ENCODE assay signal across 1 cellular context in genomic region chr13:26557393-26558073, GRCh38.
TF ChIP-seq lines count a peak whose summit lies in the region.

TSS of gene WASF3 (plus strand) at chr13:26557683. CDS start at chr13:26642271, 84,588 bp downstream.

TF ChIP-seq in HepG2, 621 proteins besides CTCF, POLR2A, EP300 and RAD21 (continued from another document and continues in another):
- TF ChIP-seq SP1 (IDR thresholded peaks at IDR 0.05): no peak
- TF ChIP-seq SP1 (CRISPR knock-in tag; IDR thresholded peaks at IDR 0.05): 0 out of 2 replicates have a peak, but pooled peaks have one; percentile 27
- TF ChIP-seq PCBP2 (optimal IDR thresholded peaks at IDR 0.05; ENCODE audit: low read depth, low read length, poor library complexity, severe bottlenecking): no peak
- no peak for TF ChIP-seq ZBTB37 (CRISPR knock-in tag; IDR thresholded peaks at IDR 0.05)
- no peak for TF ChIP-seq ZNF30 (CRISPR knock-in tag; IDR thresholded peaks at IDR 0.05)
- TF ChIP-seq POGZ (CRISPR knock-in tag; IDR thresholded peaks at IDR 0.05): 0 out of 2 replicates have a peak, but pooled peaks have one; percentile 43
- no peak for TF ChIP-seq IKZF1 (IDR thresholded peaks at IDR 0.05)
- peak; percentile 91 for TF ChIP-seq SP2 (CRISPR knock-in tag; IDR thresholded peaks at IDR 0.05)
- TF ChIP-seq SUZ12 (IDR thresholded peaks at IDR 0.05; ENCODE audit: low read depth, low read length): no peak
- TF ChIP-seq ZSCAN5A (CRISPR knock-in tag; IDR thresholded peaks at IDR 0.05; ENCODE audit: borderline replicate concordance): no peak
- 0 out of 2 replicates have a peak, but pooled peaks have one; percentile 37 for TF ChIP-seq ESRRA (CRISPR knock-in tag; IDR thresholded peaks at IDR 0.05; ENCODE audit: low read depth)
- TF ChIP-seq KLF6 (CRISPR knock-in tag; IDR thresholded peaks at IDR 0.05): no peak
- peak; percentile 29 for TF ChIP-seq HNRNPLL (IDR thresholded peaks at IDR 0.05; ENCODE audit: low read depth, low read length, poor library complexity, severe bottlenecking)
- peak; percentile 45; the same call in 1 of the 2 replicates for TF ChIP-seq GABPB1 (CRISPR knock-in tag; IDR thresholded peaks at IDR 0.05)
- no peak for TF ChIP-seq LBX2 (CRISPR knock-in tag; IDR thresholded peaks at IDR 0.05; ENCODE audit: borderline replicate concordance)
- TF ChIP-seq ZSCAN21 (CRISPR knock-in tag; IDR thresholded peaks at IDR 0.05; ENCODE audit: borderline replicate concordance): no peak
- TF ChIP-seq RFX3 (CRISPR knock-in tag; IDR thresholded peaks at IDR 0.05): no peak
- no peak for TF ChIP-seq ZNF460 (CRISPR knock-in tag; IDR thresholded peaks at IDR 0.05; ENCODE audit: borderline replicate concordance)
- TF ChIP-seq ZNF672 (CRISPR knock-in tag; IDR thresholded peaks at IDR 0.05): no peak
- TF ChIP-seq ZNF773 (CRISPR knock-in tag; IDR thresholded peaks at IDR 0.05; ENCODE audit: borderline replicate concordance): no peak
- no peak for TF ChIP-seq ZNF543 (CRISPR knock-in tag; IDR thresholded peaks at IDR 0.05)
- no peak for TF ChIP-seq MXD4 (CRISPR knock-in tag; IDR thresholded peaks at IDR 0.05)
- peak; percentile 88 for TF ChIP-seq NFYC (CRISPR knock-in tag; IDR thresholded peaks at IDR 0.05)
- no peak for TF ChIP-seq ZNF446 (CRISPR knock-in tag; IDR thresholded peaks at IDR 0.05)
- no peak for TF ChIP-seq TRIM24 (CRISPR knock-in tag; IDR thresholded peaks at IDR 0.05)
- no peak for TF ChIP-seq NBN (conservative IDR thresholded peaks at IDR 0.05)
- TF ChIP-seq MYC (CRISPR knock-in tag; IDR thresholded peaks at IDR 0.05; ENCODE audit: borderline replicate concordance): 0 out of 2 replicates have a peak, but pooled peaks have one; percentile 16
- TF ChIP-seq U2AF2 (IDR thresholded peaks at IDR 0.05; ENCODE audit: low read depth, low read length): no peak
- TF ChIP-seq HOXA7 (CRISPR knock-in tag; IDR thresholded peaks at IDR 0.05): no peak
- TF ChIP-seq ZGPAT (CRISPR knock-in tag; IDR thresholded peaks at IDR 0.05): no peak
- no peak for TF ChIP-seq ZNF790 (CRISPR knock-in tag; IDR thresholded peaks at IDR 0.05; ENCODE audit: borderline replicate concordance)
- TF ChIP-seq SP4 (CRISPR knock-in tag; IDR thresholded peaks at IDR 0.05): peak; percentile 54; the same call in 1 of the 2 replicates
- peak; percentile 12; the same call in 1 of the 2 replicates for TF ChIP-seq HOXA3 (CRISPR knock-in tag; IDR thresholded peaks at IDR 0.05)
- TF ChIP-seq ELF4 (CRISPR knock-in tag; IDR thresholded peaks at IDR 0.05; ENCODE audit: borderline replicate concordance): no peak
- TF ChIP-seq ZNF431 (CRISPR knock-in tag; IDR thresholded peaks at IDR 0.05; ENCODE audit: borderline replicate concordance, low read depth): 0 out of 2 replicates have a peak, but pooled peaks have one; percentile 18
- peak; percentile 83 for TF ChIP-seq PBX2 (CRISPR knock-in tag; IDR thresholded peaks at IDR 0.05)
- 0 out of 2 replicates have a peak, but pooled peaks have one; percentile 36 for TF ChIP-seq ZMYM4 (CRISPR knock-in tag; IDR thresholded peaks at IDR 0.05)
- no peak for TF ChIP-seq CHCHD3 (CRISPR knock-in tag; IDR thresholded peaks at IDR 0.05)
- TF ChIP-seq HMG20A (CRISPR knock-in tag; IDR thresholded peaks at IDR 0.05; ENCODE audit: borderline replicate concordance): no peak
- no peak for TF ChIP-seq RCOR2 (CRISPR knock-in tag; IDR thresholded peaks at IDR 0.05)
- no peak for TF ChIP-seq ZSCAN20 (CRISPR knock-in tag; IDR thresholded peaks at IDR 0.05; ENCODE audit: borderline replicate concordance)
- TF ChIP-seq ZNF816 (CRISPR knock-in tag; IDR thresholded peaks at IDR 0.05; ENCODE audit: borderline replicate concordance): no peak
- no peak for TF ChIP-seq NCOA5 (CRISPR knock-in tag; IDR thresholded peaks at IDR 0.05)
- TF ChIP-seq FOXP1 (IDR thresholded peaks at IDR 0.05): no peak
- TF ChIP-seq FOXP1 (CRISPR knock-in tag; IDR thresholded peaks at IDR 0.05): no peak
- no peak for TF ChIP-seq MIER2 (CRISPR knock-in tag; IDR thresholded peaks at IDR 0.05)
- no peak for TF ChIP-seq TFE3 (CRISPR knock-in tag; IDR thresholded peaks at IDR 0.05)
- 0 out of 3 replicates have a peak, but pooled peaks have one; percentile 22 for TF ChIP-seq MXI1 (IDR thresholded peaks at IDR 0.05; ENCODE audit: borderline replicate concordance, low read depth, low read length)
- TF ChIP-seq RNF2 (conservative IDR thresholded peaks at IDR 0.05; ENCODE audit: low read depth): no peak
- TF ChIP-seq ZBTB44 (CRISPR knock-in tag; IDR thresholded peaks at IDR 0.05): no peak
- no peak for TF ChIP-seq HCFC1 (IDR thresholded peaks at IDR 0.05; ENCODE audit: low read depth, low read length)
- no peak for TF ChIP-seq ZNF75D (CRISPR knock-in tag; IDR thresholded peaks at IDR 0.05; ENCODE audit: borderline replicate concordance)
- TF ChIP-seq ZNF138 (CRISPR knock-in tag; IDR thresholded peaks at IDR 0.05; ENCODE audit: low read depth): no peak
- no peak for TF ChIP-seq ZNF142 (CRISPR knock-in tag; IDR thresholded peaks at IDR 0.05)
- TF ChIP-seq MAZ (IDR thresholded peaks at IDR 0.05; ENCODE audit: borderline replicate concordance, low read depth, low read length): peak; percentile 75; the same call in 1 of the 2 replicates
- 0 out of 2 replicates have a peak, but pooled peaks have one; percentile 31 for TF ChIP-seq MAZ (CRISPR knock-in tag; IDR thresholded peaks at IDR 0.05; ENCODE audit: low read depth)
- peak; percentile 64 for TF ChIP-seq ZFY (CRISPR knock-in tag; IDR thresholded peaks at IDR 0.05)
- TF ChIP-seq CERS6 (CRISPR knock-in tag; IDR thresholded peaks at IDR 0.05): no peak
- TF ChIP-seq ZNF563 (CRISPR knock-in tag; IDR thresholded peaks at IDR 0.05): 0 out of 2 replicates have a peak, but pooled peaks have one; percentile 38
- no peak for TF ChIP-seq ZNF674 (CRISPR knock-in tag; IDR thresholded peaks at IDR 0.05; ENCODE audit: low read depth)
